9 cellular contexts compared by ENCODE assay signal in the genomic region with DNA sequence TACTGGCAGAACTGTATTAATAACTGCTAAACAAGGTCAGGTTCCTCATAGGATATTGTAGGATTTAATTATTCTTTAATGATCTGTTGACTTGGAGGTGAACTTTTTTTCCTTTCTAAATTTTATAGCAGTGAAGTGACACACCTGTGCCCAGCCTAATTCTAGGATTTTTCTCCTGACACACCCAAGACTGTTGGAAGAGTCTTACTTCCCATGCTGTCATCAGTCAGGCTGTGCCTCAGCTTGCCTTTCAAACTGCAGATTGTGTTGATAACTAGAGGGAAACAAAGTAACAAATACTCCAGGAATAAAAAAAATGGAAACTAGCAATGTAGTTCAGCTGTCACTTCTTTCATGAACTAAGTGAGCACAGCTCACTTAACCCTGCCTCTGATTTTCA.
"Had no signal": no experiment of that assay in that cellular context is flagged by ENCODE, and none has a peak within 500 bp of the region (broad histone marks: within the 10 kb centered on the region; RNA-seq: fewer than 3 reads in every experiment).

No MANE protein-coding gene starts in this region.

- H3K4me3 Mint-ChIP-seq: dendritic cell treated with granulocyte-macrophage colony-stimulating factor and Interleukin-4, amounts not matched to agents 40 ng/mL and 50 ng/mL, for 4 days; mesothelial cell of epicardium had no signal

- H3K27ac ChIP-seq: parathyroid adenoma had no signal

- H2AFZ ChIP-seq: parathyroid adenoma had no signal

- H3K9me3 Mint-ChIP-seq: central memory CD8-positive, alpha-beta T cell; effector memory CD8-positive, alpha-beta T cell; stimulated activated effector memory CD8-positive, alpha-beta T cell treated with anti-CD3 and anti-CD28 coated beads, Interleukin-12 subunit alpha, Interleukin-12 subunit beta, amount 100 ng/mL, for 72 hours had no signal

- DNase-seq: activated CD8-positive, alpha-beta memory T cell treated with anti-CD3 and anti-CD28 coated beads, Interleukin-2, amount 50 U/mL, for 48 hours; effector memory CD8-positive, alpha-beta T cell; retina; transverse colon had no signal

- H3K27me3 Mint-ChIP-seq: central memory CD8-positive, alpha-beta T cell; dendritic cell treated with granulocyte-macrophage colony-stimulating factor and Interleukin-4, amounts not matched to agents 40 ng/mL and 50 ng/mL, for 4 days; effector memory CD8-positive, alpha-beta T cell had no signal

- H3K27ac Mint-ChIP-seq: dendritic cell treated with granulocyte-macrophage colony-stimulating factor and Interleukin-4, amounts not matched to agents 40 ng/mL and 50 ng/mL, for 4 days; mesothelial cell of epicardium; stimulated activated effector memory CD8-positive, alpha-beta T cell treated with anti-CD3 and anti-CD28 coated beads, Interleukin-12 subunit alpha, Interleukin-12 subunit beta, amount 100 ng/mL, for 72 hours had no signal

- H3K27me3 ChIP-seq: transverse colon had no signal

- H3K9ac ChIP-seq: parathyroid adenoma had no signal

- H3K4me3 ChIP-seq: transverse colon had no signal

- H3K9me3 ChIP-seq: transverse colon had no signal
